ENCODE assay signal across 1 cellular context in genomic region chr16:85659805-85660511, GRCh38.
A peak's percentile ranks its signal among the peaks of the same experiment; 100 is the strongest.
TF ChIP-seq lines count a peak whose summit lies in the region.

No MANE protein-coding gene starts in this region.

TF ChIP-seq in HepG2, 621 proteins besides CTCF, POLR2A, EP300 and RAD21 (continued from another document and continues in another):
- TF ChIP-seq ARID5B (CRISPR knock-in tag; IDR thresholded peaks at IDR 0.05): no peak
- no peak for TF ChIP-seq MBD4 (IDR thresholded peaks at IDR 0.05; ENCODE audit: borderline replicate concordance, low read length)
- TF ChIP-seq ZNF556 (CRISPR knock-in tag; IDR thresholded peaks at IDR 0.05; ENCODE audit: borderline replicate concordance): 0 out of 2 replicates have a peak, but pooled peaks have one; percentile 34
- 0 out of 2 replicates have a peak, but pooled peaks have one; percentile 12 for TF ChIP-seq PATZ1 (CRISPR knock-in tag; IDR thresholded peaks at IDR 0.05)
- peak; percentile 39; the same call in 1 of the 2 replicates for TF ChIP-seq DZIP1 (CRISPR knock-in tag; IDR thresholded peaks at IDR 0.05)
- no peak for TF ChIP-seq ZNF235 (CRISPR knock-in tag; IDR thresholded peaks at IDR 0.05; ENCODE audit: borderline replicate concordance)
- TF ChIP-seq ZNF430 (CRISPR knock-in tag; IDR thresholded peaks at IDR 0.05): 0 out of 2 replicates have a peak, but pooled peaks have one; percentile 54
- peak; percentile 74 for TF ChIP-seq STAG1 (CRISPR knock-in tag; IDR thresholded peaks at IDR 0.05)
- peak; percentile 19; the same call in 1 of the 2 replicates for TF ChIP-seq SALL1 (CRISPR knock-in tag; IDR thresholded peaks at IDR 0.05)
- TF ChIP-seq XRCC5 (optimal IDR thresholded peaks at IDR 0.05; ENCODE audit: low read length): peak; percentile 81
- TF ChIP-seq RBM22 (optimal IDR thresholded peaks at IDR 0.05; ENCODE audit: low read length): peak; percentile 71
- TF ChIP-seq ZNF687 (CRISPR knock-in tag; IDR thresholded peaks at IDR 0.05): peak; percentile 41
- no peak for TF ChIP-seq ISX (CRISPR knock-in tag; conservative IDR thresholded peaks at IDR 0.05)
- no peak for TF ChIP-seq FOXJ3 (CRISPR knock-in tag; IDR thresholded peaks at IDR 0.05; ENCODE audit: borderline replicate concordance)
- no peak for TF ChIP-seq ZNF224 (CRISPR knock-in tag; IDR thresholded peaks at IDR 0.05)
- peak; percentile 37; the same call in 1 of the 2 replicates for TF ChIP-seq ZNF225 (CRISPR knock-in tag; IDR thresholded peaks at IDR 0.05)
- TF ChIP-seq ATF2 (CRISPR knock-in tag; IDR thresholded peaks at IDR 0.05): 0 out of 2 replicates have a peak, but pooled peaks have one; percentile 31
- peak; percentile 55; the same call in 1 of the 2 replicates for TF ChIP-seq ZFX (CRISPR knock-in tag; IDR thresholded peaks at IDR 0.05; ENCODE audit: low read depth)
- TF ChIP-seq TBX3 (IDR thresholded peaks at IDR 0.05; ENCODE audit: borderline replicate concordance): no peak
- TF ChIP-seq ZNF331 (CRISPR knock-in tag; IDR thresholded peaks at IDR 0.05): 0 out of 2 replicates have a peak, but pooled peaks have one; percentile 21
- no peak for TF ChIP-seq MTERF4 (CRISPR knock-in tag; IDR thresholded peaks at IDR 0.05)
- TF ChIP-seq, protein P1, sequence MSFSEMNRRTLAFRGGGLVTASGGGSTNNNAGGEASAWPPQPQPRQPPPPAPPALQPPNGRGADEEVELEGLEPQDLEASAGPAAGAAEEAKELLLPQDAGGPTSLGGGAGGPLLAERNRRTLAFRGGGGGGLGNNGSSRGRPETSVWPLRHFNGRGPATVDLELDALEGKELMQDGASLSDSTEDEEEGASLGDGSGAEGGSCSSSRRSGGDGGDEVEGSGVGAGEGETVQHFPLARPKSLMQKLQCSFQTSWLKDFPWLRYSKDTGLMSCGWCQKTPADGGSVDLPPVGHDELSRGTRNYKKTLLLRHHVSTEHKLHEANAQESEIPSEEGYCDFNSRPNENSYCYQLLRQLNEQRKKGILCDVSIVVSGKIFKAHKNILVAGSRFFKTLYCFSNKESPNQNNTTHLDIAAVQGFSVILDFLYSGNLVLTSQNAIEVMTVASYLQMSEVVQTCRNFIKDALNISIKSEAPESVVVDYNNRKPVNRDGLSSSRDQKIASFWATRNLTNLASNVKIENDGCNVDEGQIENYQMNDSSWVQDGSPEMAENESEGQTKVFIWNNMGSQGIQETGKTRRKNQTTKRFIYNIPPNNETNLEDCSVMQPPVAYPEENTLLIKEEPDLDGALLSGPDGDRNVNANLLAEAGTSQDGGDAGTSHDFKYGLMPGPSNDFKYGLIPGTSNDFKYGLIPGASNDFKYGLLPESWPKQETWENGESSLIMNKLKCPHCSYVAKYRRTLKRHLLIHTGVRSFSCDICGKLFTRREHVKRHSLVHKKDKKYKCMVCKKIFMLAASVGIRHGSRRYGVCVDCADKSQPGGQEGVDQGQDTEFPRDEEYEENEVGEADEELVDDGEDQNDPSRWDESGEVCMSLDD (CRISPR knock-in tag; IDR thresholded peaks at IDR 0.05; ENCODE audit: borderline replicate concordance): no peak
- TF ChIP-seq ZNF17 (CRISPR knock-in tag; IDR thresholded peaks at IDR 0.05): no peak
- peak; percentile 81; the same call in 1 of the 2 replicates for TF ChIP-seq ZNF761 (CRISPR knock-in tag; conservative IDR thresholded peaks at IDR 0.05)
- TF ChIP-seq ZNF878 (CRISPR knock-in tag; IDR thresholded peaks at IDR 0.05): no peak
- TF ChIP-seq NCOA1 (CRISPR knock-in tag; IDR thresholded peaks at IDR 0.05): no peak
- TF ChIP-seq ZNF546 (CRISPR knock-in tag; conservative IDR thresholded peaks at IDR 0.05): no peak
- TF ChIP-seq RXRA (CRISPR knock-in tag; IDR thresholded peaks at IDR 0.05): peak; percentile 36; the same call in 1 of the 2 replicates
- TF ChIP-seq NCOR1 (IDR thresholded peaks at IDR 0.05; ENCODE audit: borderline replicate concordance, low read length): no peak
- TF ChIP-seq, protein P2, sequence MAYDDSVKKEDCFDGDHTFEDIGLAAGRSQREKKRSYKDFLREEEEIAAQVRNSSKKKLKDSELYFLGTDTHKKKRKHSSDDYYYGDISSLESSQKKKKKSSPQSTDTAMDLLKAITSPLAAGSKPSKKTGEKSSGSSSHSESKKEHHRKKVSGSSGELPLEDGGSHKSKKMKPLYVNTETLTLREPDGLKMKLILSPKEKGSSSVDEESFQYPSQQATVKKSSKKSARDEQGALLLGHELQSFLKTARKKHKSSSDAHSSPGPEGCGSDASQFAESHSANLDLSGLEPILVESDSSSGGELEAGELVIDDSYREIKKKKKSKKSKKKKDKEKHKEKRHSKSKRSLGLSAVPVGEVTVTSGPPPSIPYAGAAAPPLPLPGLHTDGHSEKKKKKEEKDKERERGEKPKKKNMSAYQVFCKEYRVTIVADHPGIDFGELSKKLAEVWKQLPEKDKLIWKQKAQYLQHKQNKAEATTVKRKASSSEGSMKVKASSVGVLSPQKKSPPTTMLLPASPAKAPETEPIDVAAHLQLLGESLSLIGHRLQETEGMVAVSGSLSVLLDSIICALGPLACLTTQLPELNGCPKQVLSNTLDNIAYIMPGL (CRISPR knock-in tag; IDR thresholded peaks at IDR 0.05; ENCODE audit: borderline replicate concordance in 1 of 2, low read depth in 1 of 2): 0 out of 4 replicates have a peak, but pooled peaks of 1 of the 2 experiments have one; percentile 28
- TF ChIP-seq HNF4A (CRISPR knock-in tag; IDR thresholded peaks at IDR 0.05): no peak
- TF ChIP-seq MED8 (CRISPR knock-in tag; IDR thresholded peaks at IDR 0.05; ENCODE audit: insufficient replicate concordance): no peak
- TF ChIP-seq MTA1 (CRISPR knock-in tag; IDR thresholded peaks at IDR 0.05; ENCODE audit: borderline replicate concordance): peak; percentile 44; the same call in 1 of the 2 replicates
- TF ChIP-seq, protein P3, sequence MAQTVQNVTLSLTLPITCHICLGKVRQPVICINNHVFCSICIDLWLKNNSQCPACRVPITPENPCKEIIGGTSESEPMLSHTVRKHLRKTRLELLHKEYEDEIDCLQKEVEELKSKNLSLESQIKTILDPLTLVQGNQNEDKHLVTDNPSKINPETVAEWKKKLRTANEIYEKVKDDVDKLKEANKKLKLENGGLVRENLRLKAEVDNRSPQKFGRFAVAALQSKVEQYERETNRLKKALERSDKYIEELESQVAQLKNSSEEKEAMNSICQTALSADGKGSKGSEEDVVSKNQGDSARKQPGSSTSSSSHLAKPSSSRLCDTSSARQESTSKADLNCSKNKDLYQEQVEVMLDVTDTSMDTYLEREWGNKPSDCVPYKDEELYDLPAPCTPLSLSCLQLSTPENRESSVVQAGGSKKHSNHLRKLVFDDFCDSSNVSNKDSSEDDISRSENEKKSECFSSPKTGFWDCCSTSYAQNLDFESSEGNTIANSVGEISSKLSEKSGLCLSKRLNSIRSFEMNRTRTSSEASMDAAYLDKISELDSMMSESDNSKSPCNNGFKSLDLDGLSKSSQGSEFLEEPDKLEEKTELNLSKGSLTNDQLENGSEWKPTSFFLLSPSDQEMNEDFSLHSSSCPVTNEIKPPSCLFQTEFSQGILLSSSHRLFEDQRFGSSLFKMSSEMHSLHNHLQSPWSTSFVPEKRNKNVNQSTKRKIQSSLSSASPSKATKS (CRISPR knock-in tag; IDR thresholded peaks at IDR 0.05): no peak
